Comparison of ENCODE assay signal across 1 cellular context in the genomic region with DNA sequence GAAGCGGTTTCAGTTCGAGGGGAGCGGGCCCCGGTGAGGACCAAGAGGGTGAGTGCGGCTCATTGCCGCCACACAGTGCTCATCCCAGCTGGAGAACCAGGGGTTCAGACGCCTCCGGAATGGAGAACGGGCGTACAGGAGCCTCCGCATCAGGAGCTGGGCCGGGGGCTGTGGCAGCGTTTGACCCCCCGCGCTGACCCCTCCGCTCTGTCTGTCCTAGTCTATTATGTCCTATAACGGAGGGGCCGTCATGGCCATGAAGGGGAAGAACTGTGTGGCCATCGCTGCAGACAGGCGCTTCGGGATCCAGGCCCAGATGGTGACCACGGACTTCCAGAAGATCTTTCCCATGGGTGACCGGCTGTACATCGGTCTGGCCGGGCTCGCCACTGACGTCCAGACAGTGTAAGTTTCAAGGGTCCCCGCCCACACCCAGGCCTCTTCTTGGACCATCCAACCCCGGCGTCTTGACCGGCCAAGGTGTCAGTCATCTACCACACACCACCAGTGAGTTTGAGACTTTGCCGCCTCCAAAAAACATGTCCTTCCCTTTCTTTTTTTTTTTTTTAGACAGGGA.
TF ChIP-seq lines count a peak whose summit lies in the region.

No MANE protein-coding gene starts in this region.

TF ChIP-seq in HepG2, 621 proteins besides CTCF, POLR2A, EP300 and RAD21 (continued from another document and continues in another):
- TF ChIP-seq WIZ (CRISPR knock-in tag; IDR thresholded peaks at IDR 0.05), result 0 out of 2 replicates have a peak, but pooled peaks have one; percentile 66
- TF ChIP-seq, protein P1, sequence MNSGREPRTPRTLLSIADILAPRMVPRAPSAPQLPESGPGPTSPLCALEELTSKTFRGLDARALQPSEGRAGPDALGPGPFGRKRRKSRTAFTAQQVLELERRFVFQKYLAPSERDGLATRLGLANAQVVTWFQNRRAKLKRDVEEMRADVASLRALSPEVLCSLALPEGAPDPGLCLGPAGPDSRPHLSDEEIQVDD (CRISPR knock-in tag; IDR thresholded peaks at IDR 0.05; ENCODE audit: borderline replicate concordance), result 0 out of 2 replicates have a peak, but pooled peaks have one; percentile 51
- TF ChIP-seq TCF12 (IDR thresholded peaks at IDR 0.05), result no peak
- no peak for TF ChIP-seq TCF12 (CRISPR knock-in tag; IDR thresholded peaks at IDR 0.05)
- TF ChIP-seq RCOR2 (CRISPR knock-in tag; IDR thresholded peaks at IDR 0.05), result no peak
- TF ChIP-seq ZNF264 (CRISPR knock-in tag; IDR thresholded peaks at IDR 0.05), result no peak
- no peak for TF ChIP-seq TAF15 (IDR thresholded peaks at IDR 0.05; ENCODE audit: low read depth, low read length, poor library complexity, severe bottlenecking)
- TF ChIP-seq ZNF841 (CRISPR knock-in tag; IDR thresholded peaks at IDR 0.05; ENCODE audit: borderline replicate concordance), result no peak
- TF ChIP-seq, protein P2, sequence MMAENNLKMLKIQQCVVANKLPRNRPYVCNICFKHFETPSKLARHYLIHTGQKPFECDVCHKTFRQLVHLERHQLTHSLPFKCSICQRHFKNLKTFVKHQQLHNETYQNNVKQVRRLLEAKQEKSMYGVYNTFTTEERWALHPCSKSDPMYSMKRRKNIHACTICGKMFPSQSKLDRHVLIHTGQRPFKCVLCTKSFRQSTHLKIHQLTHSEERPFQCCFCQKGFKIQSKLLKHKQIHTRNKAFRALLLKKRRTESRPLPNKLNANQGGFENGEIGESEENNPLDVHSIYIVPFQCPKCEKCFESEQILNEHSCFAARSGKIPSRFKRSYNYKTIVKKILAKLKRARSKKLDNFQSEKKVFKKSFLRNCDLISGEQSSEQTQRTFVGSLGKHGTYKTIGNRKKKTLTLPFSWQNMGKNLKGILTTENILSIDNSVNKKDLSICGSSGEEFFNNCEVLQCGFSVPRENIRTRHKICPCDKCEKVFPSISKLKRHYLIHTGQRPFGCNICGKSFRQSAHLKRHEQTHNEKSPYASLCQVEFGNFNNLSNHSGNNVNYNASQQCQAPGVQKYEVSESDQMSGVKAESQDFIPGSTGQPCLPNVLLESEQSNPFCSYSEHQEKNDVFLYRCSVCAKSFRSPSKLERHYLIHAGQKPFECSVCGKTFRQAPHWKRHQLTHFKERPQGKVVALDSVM (CRISPR knock-in tag; IDR thresholded peaks at IDR 0.05), result no peak
- TF ChIP-seq, protein P3, sequence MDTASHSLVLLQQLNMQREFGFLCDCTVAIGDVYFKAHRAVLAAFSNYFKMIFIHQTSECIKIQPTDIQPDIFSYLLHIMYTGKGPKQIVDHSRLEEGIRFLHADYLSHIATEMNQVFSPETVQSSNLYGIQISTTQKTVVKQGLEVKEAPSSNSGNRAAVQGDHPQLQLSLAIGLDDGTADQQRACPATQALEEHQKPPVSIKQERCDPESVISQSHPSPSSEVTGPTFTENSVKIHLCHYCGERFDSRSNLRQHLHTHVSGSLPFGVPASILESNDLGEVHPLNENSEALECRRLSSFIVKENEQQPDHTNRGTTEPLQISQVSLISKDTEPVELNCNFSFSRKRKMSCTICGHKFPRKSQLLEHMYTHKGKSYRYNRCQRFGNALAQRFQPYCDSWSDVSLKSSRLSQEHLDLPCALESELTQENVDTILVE (CRISPR knock-in tag; IDR thresholded peaks at IDR 0.05), result no peak
- TF ChIP-seq, protein P4, sequence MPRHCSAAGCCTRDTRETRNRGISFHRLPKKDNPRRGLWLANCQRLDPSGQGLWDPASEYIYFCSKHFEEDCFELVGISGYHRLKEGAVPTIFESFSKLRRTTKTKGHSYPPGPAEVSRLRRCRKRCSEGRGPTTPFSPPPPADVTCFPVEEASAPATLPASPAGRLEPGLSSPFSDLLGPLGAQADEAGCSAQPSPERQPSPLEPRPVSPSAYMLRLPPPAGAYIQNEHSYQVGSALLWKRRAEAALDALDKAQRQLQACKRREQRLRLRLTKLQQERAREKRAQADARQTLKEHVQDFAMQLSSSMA (CRISPR knock-in tag; IDR thresholded peaks at IDR 0.05), result no peak; the same call in 1 of the 2 replicates
- TF ChIP-seq TBP (CRISPR knock-in tag; IDR thresholded peaks at IDR 0.05), result no peak
- no peak for TF ChIP-seq RBM22 (optimal IDR thresholded peaks at IDR 0.05; ENCODE audit: low read length)
- TF ChIP-seq ZNF263 (CRISPR knock-in tag; IDR thresholded peaks at IDR 0.05), result no peak; the same call in 1 of the 2 replicates
- TF ChIP-seq NR2F1 (CRISPR knock-in tag; IDR thresholded peaks at IDR 0.05), result no peak
- TF ChIP-seq POLR2G (IDR thresholded peaks at IDR 0.05; ENCODE audit: low read depth, low read length), result no peak
- TF ChIP-seq KAT7 (CRISPR knock-in tag; IDR thresholded peaks at IDR 0.05; ENCODE audit: borderline replicate concordance), result no peak
- TF ChIP-seq, protein P5, sequence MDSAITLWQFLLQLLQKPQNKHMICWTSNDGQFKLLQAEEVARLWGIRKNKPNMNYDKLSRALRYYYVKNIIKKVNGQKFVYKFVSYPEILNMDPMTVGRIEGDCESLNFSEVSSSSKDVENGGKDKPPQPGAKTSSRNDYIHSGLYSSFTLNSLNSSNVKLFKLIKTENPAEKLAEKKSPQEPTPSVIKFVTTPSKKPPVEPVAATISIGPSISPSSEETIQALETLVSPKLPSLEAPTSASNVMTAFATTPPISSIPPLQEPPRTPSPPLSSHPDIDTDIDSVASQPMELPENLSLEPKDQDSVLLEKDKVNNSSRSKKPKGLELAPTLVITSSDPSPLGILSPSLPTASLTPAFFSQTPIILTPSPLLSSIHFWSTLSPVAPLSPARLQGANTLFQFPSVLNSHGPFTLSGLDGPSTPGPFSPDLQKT (CRISPR knock-in tag; IDR thresholded peaks at IDR 0.05; ENCODE audit: borderline replicate concordance), result no peak
- no peak for TF ChIP-seq SRF (IDR thresholded peaks at IDR 0.05; ENCODE audit: low read depth, low read length)
- TF ChIP-seq, protein P6, sequence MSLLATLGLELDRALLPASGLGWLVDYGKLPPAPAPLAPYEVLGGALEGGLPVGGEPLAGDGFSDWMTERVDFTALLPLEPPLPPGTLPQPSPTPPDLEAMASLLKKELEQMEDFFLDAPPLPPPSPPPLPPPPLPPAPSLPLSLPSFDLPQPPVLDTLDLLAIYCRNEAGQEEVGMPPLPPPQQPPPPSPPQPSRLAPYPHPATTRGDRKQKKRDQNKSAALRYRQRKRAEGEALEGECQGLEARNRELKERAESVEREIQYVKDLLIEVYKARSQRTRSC (CRISPR knock-in tag; IDR thresholded peaks at IDR 0.05; ENCODE audit: low read depth), result no peak
- TF ChIP-seq, protein P7, sequence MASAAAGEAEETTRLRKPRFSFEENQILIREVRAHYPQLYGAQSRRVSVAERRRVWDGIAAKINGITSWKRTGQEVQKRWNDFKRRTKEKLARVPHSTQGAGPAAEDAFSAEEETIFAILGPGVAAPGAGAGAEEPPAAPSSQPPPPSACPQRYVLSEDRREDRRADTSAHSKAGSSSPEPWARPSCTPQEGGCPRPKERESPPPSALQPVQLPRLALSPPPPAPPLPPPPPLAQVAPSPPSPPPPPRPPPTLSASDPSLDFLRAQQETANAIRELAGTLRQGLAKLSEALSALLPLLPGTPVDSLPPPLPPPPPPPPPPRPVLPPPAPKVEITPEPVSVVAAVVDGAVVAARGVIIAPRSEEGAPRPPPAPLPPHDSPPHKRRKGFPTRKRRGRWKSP (CRISPR knock-in tag; IDR thresholded peaks at IDR 0.05), result no peak
- TF ChIP-seq, protein P8, sequence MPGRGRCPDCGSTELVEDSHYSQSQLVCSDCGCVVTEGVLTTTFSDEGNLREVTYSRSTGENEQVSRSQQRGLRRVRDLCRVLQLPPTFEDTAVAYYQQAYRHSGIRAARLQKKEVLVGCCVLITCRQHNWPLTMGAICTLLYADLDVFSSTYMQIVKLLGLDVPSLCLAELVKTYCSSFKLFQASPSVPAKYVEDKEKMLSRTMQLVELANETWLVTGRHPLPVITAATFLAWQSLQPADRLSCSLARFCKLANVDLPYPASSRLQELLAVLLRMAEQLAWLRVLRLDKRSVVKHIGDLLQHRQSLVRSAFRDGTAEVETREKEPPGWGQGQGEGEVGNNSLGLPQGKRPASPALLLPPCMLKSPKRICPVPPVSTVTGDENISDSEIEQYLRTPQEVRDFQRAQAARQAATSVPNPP (CRISPR knock-in tag; IDR thresholded peaks at IDR 0.05), result no peak
- TF ChIP-seq ATRX (CRISPR knock-in tag; IDR thresholded peaks at IDR 0.05; ENCODE audit: borderline replicate concordance), result no peak
- TF ChIP-seq ZNF652 (CRISPR knock-in tag; IDR thresholded peaks at IDR 0.05; ENCODE audit: borderline replicate concordance, low read depth), result no peak
- TF ChIP-seq FOXO1 (CRISPR knock-in tag; IDR thresholded peaks at IDR 0.05), result no peak
- TF ChIP-seq SALL2 (CRISPR knock-in tag; IDR thresholded peaks at IDR 0.05), result no peak
- TF ChIP-seq, protein P9, sequence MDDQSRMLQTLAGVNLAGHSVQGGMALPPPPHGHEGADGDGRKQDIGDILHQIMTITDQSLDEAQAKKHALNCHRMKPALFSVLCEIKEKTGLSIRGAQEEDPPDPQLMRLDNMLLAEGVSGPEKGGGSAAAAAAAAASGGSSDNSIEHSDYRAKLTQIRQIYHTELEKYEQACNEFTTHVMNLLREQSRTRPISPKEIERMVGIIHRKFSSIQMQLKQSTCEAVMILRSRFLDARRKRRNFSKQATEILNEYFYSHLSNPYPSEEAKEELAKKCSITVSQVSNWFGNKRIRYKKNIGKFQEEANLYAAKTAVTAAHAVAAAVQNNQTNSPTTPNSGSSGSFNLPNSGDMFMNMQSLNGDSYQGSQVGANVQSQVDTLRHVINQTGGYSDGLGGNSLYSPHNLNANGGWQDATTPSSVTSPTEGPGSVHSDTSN (CRISPR knock-in tag; IDR thresholded peaks at IDR 0.05; ENCODE audit: borderline replicate concordance), result no peak
- TF ChIP-seq AKAP8 (CRISPR knock-in tag; IDR thresholded peaks at IDR 0.05), result peak; percentile 65; the same call in 1 of the 2 replicates
- TF ChIP-seq KLF9 (CRISPR knock-in tag; IDR thresholded peaks at IDR 0.05; ENCODE audit: low read depth), result no peak
- no peak for TF ChIP-seq ZNF44 (CRISPR knock-in tag; IDR thresholded peaks at IDR 0.05)
- TF ChIP-seq ESRRA (CRISPR knock-in tag; IDR thresholded peaks at IDR 0.05; ENCODE audit: low read depth), result no peak
- no peak for TF ChIP-seq RFXANK (CRISPR knock-in tag; IDR thresholded peaks at IDR 0.05)
- TF ChIP-seq ZNF564 (CRISPR knock-in tag; IDR thresholded peaks at IDR 0.05), result no peak
- TF ChIP-seq, protein P10, sequence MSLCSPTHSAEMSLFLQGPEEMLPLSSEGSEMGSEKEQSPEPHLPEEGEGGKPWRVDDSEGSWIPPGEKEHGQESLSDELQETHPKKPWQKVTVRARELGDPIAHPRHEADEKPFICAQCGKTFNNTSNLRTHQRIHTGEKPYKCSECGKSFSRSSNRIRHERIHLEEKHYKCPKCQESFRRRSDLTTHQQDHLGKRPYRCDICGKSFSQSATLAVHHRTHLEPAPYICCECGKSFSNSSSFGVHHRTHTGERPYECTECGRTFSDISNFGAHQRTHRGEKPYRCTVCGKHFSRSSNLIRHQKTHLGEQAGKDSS (CRISPR knock-in tag; IDR thresholded peaks at IDR 0.05; ENCODE audit: borderline replicate concordance, low read depth), result no peak
- no peak for TF ChIP-seq ZNF510 (CRISPR knock-in tag; IDR thresholded peaks at IDR 0.05; ENCODE audit: low read depth)
- 0 out of 2 replicates have a peak, but pooled peaks have one; percentile 68 for TF ChIP-seq EEA1 (CRISPR knock-in tag; IDR thresholded peaks at IDR 0.05; ENCODE audit: borderline replicate concordance)
- TF ChIP-seq, protein P11, sequence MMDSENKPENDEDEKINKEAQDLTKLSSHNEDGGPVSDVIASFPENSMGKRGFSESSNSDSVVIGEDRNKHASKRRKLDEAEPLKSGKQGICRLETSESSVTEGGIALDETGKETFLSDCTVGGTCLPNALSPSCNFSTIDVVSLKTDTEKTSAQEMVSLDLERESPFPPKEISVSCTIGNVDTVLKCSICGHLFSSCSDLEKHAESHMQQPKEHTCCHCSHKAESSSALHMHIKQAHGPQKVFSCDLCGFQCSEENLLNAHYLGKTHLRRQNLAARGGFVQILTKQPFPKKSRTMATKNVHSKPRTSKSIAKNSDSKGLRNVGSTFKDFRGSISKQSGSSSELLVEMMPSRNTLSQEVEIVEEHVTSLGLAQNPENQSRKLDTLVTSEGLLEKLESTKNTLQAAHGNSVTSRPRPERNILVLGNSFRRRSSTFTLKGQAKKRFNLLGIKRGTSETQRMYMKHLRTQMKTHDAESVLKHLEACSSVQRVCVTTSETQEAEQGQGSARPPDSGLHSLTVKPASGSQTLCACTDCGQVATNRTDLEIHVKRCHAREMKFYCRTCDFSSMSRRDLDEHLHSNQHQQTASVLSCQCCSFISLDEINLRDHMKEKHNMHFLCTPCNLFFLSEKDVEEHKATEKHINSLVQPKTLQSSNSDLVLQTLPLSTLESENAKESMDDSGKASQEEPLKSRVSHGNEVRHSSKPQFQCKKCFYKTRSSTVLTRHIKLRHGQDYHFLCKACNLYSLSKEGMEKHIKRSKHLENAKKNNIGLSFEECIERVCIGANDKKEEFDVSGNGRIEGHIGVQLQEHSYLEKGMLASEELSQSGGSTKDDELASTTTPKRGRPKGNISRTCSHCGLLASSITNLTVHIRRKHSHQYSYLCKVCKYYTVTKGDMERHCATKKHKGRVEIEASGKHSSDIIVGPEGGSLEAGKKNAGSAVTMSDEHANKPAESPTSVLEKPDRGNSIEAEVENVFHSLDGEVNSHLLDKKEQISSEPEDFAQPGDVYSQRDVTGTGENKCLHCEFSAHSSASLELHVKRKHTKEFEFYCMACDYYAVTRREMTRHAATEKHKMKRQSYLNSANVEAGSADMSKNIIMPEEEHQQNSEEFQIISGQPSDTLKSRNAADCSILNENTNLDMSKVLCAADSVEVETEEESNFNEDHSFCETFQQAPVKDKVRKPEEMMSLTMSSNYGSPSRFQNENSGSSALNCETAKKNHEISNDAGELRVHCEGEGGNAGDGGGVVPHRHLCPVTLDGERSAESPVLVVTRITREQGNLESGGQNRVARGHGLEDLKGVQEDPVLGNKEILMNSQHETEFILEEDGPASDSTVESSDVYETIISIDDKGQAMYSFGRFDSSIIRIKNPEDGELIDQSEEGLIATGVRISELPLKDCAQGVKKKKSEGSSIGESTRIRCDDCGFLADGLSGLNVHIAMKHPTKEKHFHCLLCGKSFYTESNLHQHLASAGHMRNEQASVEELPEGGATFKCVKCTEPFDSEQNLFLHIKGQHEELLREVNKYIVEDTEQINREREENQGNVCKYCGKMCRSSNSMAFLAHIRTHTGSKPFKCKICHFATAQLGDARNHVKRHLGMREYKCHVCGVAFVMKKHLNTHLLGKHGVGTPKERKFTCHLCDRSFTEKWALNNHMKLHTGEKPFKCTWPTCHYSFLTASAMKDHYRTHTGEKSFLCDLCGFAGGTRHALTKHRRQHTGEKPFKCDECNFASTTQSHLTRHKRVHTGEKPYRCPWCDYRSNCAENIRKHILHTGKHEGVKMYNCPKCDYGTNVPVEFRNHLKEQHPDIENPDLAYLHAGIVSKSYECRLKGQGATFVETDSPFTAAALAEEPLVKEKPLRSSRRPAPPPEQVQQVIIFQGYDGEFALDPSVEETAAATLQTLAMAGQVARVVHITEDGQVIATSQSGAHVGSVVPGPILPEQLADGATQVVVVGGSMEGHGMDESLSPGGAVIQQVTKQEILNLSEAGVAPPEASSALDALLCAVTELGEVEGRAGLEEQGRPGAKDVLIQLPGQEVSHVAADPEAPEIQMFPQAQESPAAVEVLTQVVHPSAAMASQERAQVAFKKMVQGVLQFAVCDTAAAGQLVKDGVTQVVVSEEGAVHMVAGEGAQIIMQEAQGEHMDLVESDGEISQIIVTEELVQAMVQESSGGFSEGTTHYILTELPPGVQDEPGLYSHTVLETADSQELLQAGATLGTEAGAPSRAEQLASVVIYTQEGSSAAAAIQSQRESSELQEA (CRISPR knock-in tag; IDR thresholded peaks at IDR 0.05; ENCODE audit: not compliant biosample characterization), result no peak
- no peak; the same call in 1 of the 2 replicates for TF ChIP-seq NRL (CRISPR knock-in tag; IDR thresholded peaks at IDR 0.05; ENCODE audit: borderline replicate concordance)
